ENCODE assay signal across 32 cellular contexts in genomic region chr10:100333821-100334469, GRCh38. TPM values are rescaled to one million over a fixed set of nuclear protein-coding genes. Genes with fewer than 3 reads are reported as not detected.
"Had no signal": no experiment of that assay in that cellular context is flagged by ENCODE, and none has a peak within 500 bp of the region (broad histone marks: within the 10 kb centered on the region; RNA-seq: fewer than 3 reads in every experiment).

No MANE protein-coding gene starts in this region.

- H3K4me3 ChIP-seq: body of pancreas, colonic mucosa, esophagus squamous epithelium, heart right ventricle, psoas muscle, spleen, upper lobe of left lung had no signal

- FAIRE-seq: endometrium had no signal

- H2AFZ ChIP-seq: parathyroid adenoma had no signal

- H3K9ac ChIP-seq: parathyroid adenoma had no signal

- H3K9me3 Mint-ChIP-seq: activated naive CD4-positive, alpha-beta T cell treated with anti-CD3 and anti-CD28 coated beads, Interleukin-2, amount 50 U/mL, for 72 hours; activated T-cell treated with anti-CD3 and anti-CD28 coated beads, Interleukin-2, amount 50 U/mL, for 72 hours; memory B cell; naive thymus-derived CD4-positive, alpha-beta T cell; T-helper 2 cell treated with Interferon-gamma antibody and Interleukin-4, amounts not matched to agents 5 μg/mL and 100 μg/mL, for 36 hours had no signal

- H3K79me2 ChIP-seq: parathyroid adenoma had no signal

- DNase-seq: activated CD4-positive, alpha-beta T cell treated with anti-CD3 and anti-CD28 coated beads for 36 hours; activated CD4-positive, CD25-positive, alpha-beta regulatory T cell; activated naive CD4-positive, alpha-beta T cell; activated T-cell treated with anti-CD3 and anti-CD28 coated beads for 4 hours; activated T-cell treated with anti-CD3 and anti-CD28 coated beads, Interleukin-2, amount 50 U/mL, for 72 hours; aorta; body of pancreas; cerebellar nuclear complex; colonic mucosa; effector CD8-positive, alpha-beta T cell; esophagus squamous epithelium; heart right ventricle; midbrain; naive thymus-derived CD4-positive, alpha-beta T cell; nucleus accumbens; psoas muscle; spleen; stimulated activated CD4-positive, alpha-beta T cell treated with anti-CD3 and anti-CD28 coated beads, Interleukin-2, amount 100 ng/mL, for 48 hours; stimulated activated naive CD8-positive, alpha-beta T cell treated with anti-CD3 and anti-CD28 coated beads, Interleukin-15, Interleukin-2, amounts not matched to agents 100 U/mL and 50 U/mL, for 24 hours; T-helper 1 cell had no signal

- H3K4me1 Mint-ChIP-seq: activated CD4-positive, alpha-beta T cell treated with anti-CD3 and anti-CD28 coated beads for 36 hours had no signal

- H3K27me3 ChIP-seq: body of pancreas, colonic mucosa, upper lobe of left lung had no signal

- H3K27ac Mint-ChIP-seq: activated CD4-positive, alpha-beta T cell treated with anti-CD3 and anti-CD28 coated beads for 36 hours; activated naive CD4-positive, alpha-beta T cell treated with anti-CD3 and anti-CD28 coated beads, Interleukin-2, amount 50 U/mL, for 72 hours; activated T-cell treated with anti-CD3 and anti-CD28 coated beads, Interleukin-2, amount 50 U/mL, for 72 hours; memory B cell; T-helper 2 cell treated with Interferon-gamma antibody and Interleukin-4, amounts not matched to agents 5 μg/mL and 100 μg/mL, for 36 hours had no signal

- H3K36me3 ChIP-seq: colonic mucosa, esophagus squamous epithelium, heart right ventricle, spleen, upper lobe of left lung had no signal

- H3K36me3 Mint-ChIP-seq: activated naive CD4-positive, alpha-beta T cell treated with anti-CD3 and anti-CD28 coated beads, Interleukin-2, amount 50 U/mL, for 72 hours; memory B cell had no signal

- ATAC-seq: activated CD4-positive, alpha-beta T cell treated with anti-CD3 and anti-CD28 coated beads for 36 hours; activated naive CD4-positive, alpha-beta T cell treated with anti-CD3 and anti-CD28 coated beads, Interleukin-2, amount 50 U/mL, for 72 hours; activated T-cell treated with anti-CD3 and anti-CD28 coated beads, Interleukin-2, amount 50 U/mL, for 72 hours; body of pancreas; heart right ventricle; naive thymus-derived CD4-positive, alpha-beta T cell; psoas muscle; stimulated activated naive CD8-positive, alpha-beta T cell treated with anti-CD3 and anti-CD28 coated beads, Interleukin-15, Interleukin-2, amounts not matched to agents 100 U/mL and 50 U/mL, for 24 hours had no signal

- H3K4me1 ChIP-seq: body of pancreas, colonic mucosa, parathyroid adenoma, psoas muscle had no signal

- H3K27ac ChIP-seq: body of pancreas, colonic mucosa, epithelial cell of prostate, esophagus squamous epithelium, heart right ventricle, parathyroid adenoma, psoas muscle, spleen had no signal

- H3K9me3 ChIP-seq: body of pancreas, colonic mucosa, esophagus squamous epithelium, heart right ventricle, psoas muscle, spleen, upper lobe of left lung had no signal

- H3K4me3 Mint-ChIP-seq: activated CD4-positive, alpha-beta T cell treated with anti-CD3 and anti-CD28 coated beads for 36 hours; activated T-cell treated with anti-CD3 and anti-CD28 coated beads, Interleukin-2, amount 50 U/mL, for 72 hours; memory B cell; naive thymus-derived CD4-positive, alpha-beta T cell; T-helper 2 cell treated with Interferon-gamma antibody and Interleukin-4, amounts not matched to agents 5 μg/mL and 100 μg/mL, for 36 hours had no signal

RNA-seq across cellular contexts. Expression of gene PKD2L1, which starts 3.9 kb away (rescaled TPM):
- total RNA-seq: activated CD4-positive, alpha-beta T cell treated with anti-CD3 and anti-CD28 coated beads for 36 hours; body of pancreas; dermis microvascular lymphatic vessel endothelial cell; esophagus squamous epithelium; fibroblast of villous mesenchyme; heart right ventricle; kidney epithelial cell; lower leg skin; psoas muscle had no signal
- polyA plus RNA-seq: heart right ventricle, neural cell, psoas muscle had no signal
